In the genomic region with DNA sequence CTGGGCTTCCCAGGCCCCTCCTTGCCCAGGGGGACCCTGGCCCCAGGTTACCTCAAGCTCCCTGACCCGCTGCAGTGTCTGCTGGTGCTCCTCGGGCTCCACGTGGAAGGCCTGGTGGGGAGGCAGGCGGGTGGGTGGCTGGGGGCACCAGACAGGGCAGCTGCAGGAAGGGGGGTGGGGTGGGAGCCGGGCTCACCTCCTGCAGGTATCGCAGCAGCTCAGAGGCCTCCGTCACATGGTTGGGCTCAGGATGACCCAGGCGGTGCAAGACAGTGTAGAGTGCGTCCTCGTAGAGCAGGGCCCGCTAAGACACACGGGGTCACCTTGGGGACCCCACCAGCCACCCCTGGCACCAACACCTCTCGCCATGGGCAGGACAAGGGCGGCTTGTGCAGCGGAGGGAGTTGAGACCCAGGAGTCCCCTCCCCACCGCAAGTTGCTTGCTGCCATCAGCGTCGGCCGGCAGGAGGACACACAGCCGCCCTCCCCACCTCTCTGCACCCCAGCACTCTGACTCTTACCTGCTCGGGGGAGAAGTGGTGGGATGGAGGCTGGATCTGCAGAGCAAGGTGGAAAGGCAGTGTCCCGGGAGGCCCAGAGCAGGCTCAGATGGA, we compare ENCODE assay signal across 1 cellular context.
TF ChIP-seq lines count a peak whose summit lies in the region.

No MANE protein-coding gene starts in this region.

TF ChIP-seq in HepG2, 621 proteins besides CTCF, POLR2A, EP300 and RAD21:
- TF ChIP-seq, protein P1, sequence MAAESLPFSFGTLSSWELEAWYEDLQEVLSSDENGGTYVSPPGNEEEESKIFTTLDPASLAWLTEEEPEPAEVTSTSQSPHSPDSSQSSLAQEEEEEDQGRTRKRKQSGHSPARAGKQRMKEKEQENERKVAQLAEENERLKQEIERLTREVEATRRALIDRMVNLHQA (CRISPR knock-in tag; IDR thresholded peaks at IDR 0.05) = no peak
- TF ChIP-seq ZIK1 (CRISPR knock-in tag; IDR thresholded peaks at IDR 0.05; ENCODE audit: borderline replicate concordance, low read depth) = no peak
- TF ChIP-seq, protein P2, sequence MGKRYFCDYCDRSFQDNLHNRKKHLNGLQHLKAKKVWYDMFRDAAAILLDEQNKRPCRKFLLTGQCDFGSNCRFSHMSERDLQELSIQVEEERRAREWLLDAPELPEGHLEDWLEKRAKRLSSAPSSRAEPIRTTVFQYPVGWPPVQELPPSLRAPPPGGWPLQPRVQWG (CRISPR knock-in tag; IDR thresholded peaks at IDR 0.05; ENCODE audit: borderline replicate concordance, low read depth) = no peak
- TF ChIP-seq ZNF234 (CRISPR knock-in tag; conservative IDR thresholded peaks at IDR 0.05) = no peak
- TF ChIP-seq, protein P3, sequence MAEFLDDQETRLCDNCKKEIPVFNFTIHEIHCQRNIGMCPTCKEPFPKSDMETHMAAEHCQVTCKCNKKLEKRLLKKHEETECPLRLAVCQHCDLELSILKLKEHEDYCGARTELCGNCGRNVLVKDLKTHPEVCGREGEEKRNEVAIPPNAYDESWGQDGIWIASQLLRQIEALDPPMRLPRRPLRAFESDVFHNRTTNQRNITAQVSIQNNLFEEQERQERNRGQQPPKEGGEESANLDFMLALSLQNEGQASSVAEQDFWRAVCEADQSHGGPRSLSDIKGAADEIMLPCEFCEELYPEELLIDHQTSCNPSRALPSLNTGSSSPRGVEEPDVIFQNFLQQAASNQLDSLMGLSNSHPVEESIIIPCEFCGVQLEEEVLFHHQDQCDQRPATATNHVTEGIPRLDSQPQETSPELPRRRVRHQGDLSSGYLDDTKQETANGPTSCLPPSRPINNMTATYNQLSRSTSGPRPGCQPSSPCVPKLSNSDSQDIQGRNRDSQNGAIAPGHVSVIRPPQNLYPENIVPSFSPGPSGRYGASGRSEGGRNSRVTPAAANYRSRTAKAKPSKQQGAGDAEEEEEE (CRISPR knock-in tag; IDR thresholded peaks at IDR 0.05; ENCODE audit: borderline replicate concordance) = peak; percentile 37; the same call in 1 of the 2 replicates
- TF ChIP-seq, protein P4, sequence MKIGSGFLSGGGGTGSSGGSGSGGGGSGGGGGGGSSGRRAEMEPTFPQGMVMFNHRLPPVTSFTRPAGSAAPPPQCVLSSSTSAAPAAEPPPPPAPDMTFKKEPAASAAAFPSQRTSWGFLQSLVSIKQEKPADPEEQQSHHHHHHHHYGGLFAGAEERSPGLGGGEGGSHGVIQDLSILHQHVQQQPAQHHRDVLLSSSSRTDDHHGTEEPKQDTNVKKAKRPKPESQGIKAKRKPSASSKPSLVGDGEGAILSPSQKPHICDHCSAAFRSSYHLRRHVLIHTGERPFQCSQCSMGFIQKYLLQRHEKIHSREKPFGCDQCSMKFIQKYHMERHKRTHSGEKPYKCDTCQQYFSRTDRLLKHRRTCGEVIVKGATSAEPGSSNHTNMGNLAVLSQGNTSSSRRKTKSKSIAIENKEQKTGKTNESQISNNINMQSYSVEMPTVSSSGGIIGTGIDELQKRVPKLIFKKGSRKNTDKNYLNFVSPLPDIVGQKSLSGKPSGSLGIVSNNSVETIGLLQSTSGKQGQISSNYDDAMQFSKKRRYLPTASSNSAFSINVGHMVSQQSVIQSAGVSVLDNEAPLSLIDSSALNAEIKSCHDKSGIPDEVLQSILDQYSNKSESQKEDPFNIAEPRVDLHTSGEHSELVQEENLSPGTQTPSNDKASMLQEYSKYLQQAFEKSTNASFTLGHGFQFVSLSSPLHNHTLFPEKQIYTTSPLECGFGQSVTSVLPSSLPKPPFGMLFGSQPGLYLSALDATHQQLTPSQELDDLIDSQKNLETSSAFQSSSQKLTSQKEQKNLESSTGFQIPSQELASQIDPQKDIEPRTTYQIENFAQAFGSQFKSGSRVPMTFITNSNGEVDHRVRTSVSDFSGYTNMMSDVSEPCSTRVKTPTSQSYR (CRISPR knock-in tag; IDR thresholded peaks at IDR 0.05; ENCODE audit: borderline replicate concordance) = no peak
- TF ChIP-seq EED (CRISPR knock-in tag; IDR thresholded peaks at IDR 0.05) = peak; percentile 86; the same call in 1 of the 2 replicates
- TF ChIP-seq ZNF772 (CRISPR knock-in tag; IDR thresholded peaks at IDR 0.05) = 0 out of 2 replicates have a peak, but pooled peaks have one; percentile 41
- no peak for TF ChIP-seq NONO (IDR thresholded peaks at IDR 0.05)
- TF ChIP-seq NONO (CRISPR knock-in tag; conservative IDR thresholded peaks at IDR 0.05) = peak; percentile 8; the same call in 1 of the 2 replicates
- no peak for TF ChIP-seq IRX3 (CRISPR knock-in tag; IDR thresholded peaks at IDR 0.05; ENCODE audit: borderline replicate concordance, low read depth)
- no peak for TF ChIP-seq SMARCC2 (IDR thresholded peaks at IDR 0.05)
- TF ChIP-seq CAMTA2 (CRISPR knock-in tag; IDR thresholded peaks at IDR 0.05; ENCODE audit: borderline replicate concordance) = peak; percentile 24; the same call in 1 of the 2 replicates
- no peak for TF ChIP-seq EHMT2 (IDR thresholded peaks at IDR 0.05; ENCODE audit: borderline replicate concordance, low read depth, low read length)
- TF ChIP-seq ZNF12 (CRISPR knock-in tag; IDR thresholded peaks at IDR 0.05) = no peak
- no peak for TF ChIP-seq NFATC3 (CRISPR knock-in tag; IDR thresholded peaks at IDR 0.05)
- TF ChIP-seq SIN3A (IDR thresholded peaks at IDR 0.05; ENCODE audit: borderline replicate concordance, low read depth, low read length) = no peak
- no peak for TF ChIP-seq YEATS4 (CRISPR knock-in tag; IDR thresholded peaks at IDR 0.05; ENCODE audit: borderline replicate concordance)
- TF ChIP-seq NAIF1 (CRISPR knock-in tag; IDR thresholded peaks at IDR 0.05; ENCODE audit: borderline replicate concordance) = no peak
- 0 out of 2 replicates have a peak, but pooled peaks have one; percentile 19 for TF ChIP-seq ZNF333 (CRISPR knock-in tag; IDR thresholded peaks at IDR 0.05; ENCODE audit: borderline replicate concordance)
- TF ChIP-seq ZC3H13 (CRISPR knock-in tag; IDR thresholded peaks at IDR 0.05) = 0 out of 2 replicates have a peak, but pooled peaks have one; percentile 8
- no peak for TF ChIP-seq ISL2 (CRISPR knock-in tag; IDR thresholded peaks at IDR 0.05)
- no peak for TF ChIP-seq NR2F1 (CRISPR knock-in tag; IDR thresholded peaks at IDR 0.05)
- TF ChIP-seq ZNF768 (CRISPR knock-in tag; IDR thresholded peaks at IDR 0.05) = 0 out of 2 replicates have a peak, but pooled peaks have one; percentile 10
- TF ChIP-seq ZNF629 (CRISPR knock-in tag; conservative IDR thresholded peaks at IDR 0.05) = no peak
- 0 out of 2 replicates have a peak, but pooled peaks have one; percentile 5 for TF ChIP-seq ZFP41 (CRISPR knock-in tag; IDR thresholded peaks at IDR 0.05; ENCODE audit: borderline replicate concordance)
- no peak for TF ChIP-seq XBP1 (CRISPR knock-in tag; IDR thresholded peaks at IDR 0.05)
- TF ChIP-seq, protein P5, sequence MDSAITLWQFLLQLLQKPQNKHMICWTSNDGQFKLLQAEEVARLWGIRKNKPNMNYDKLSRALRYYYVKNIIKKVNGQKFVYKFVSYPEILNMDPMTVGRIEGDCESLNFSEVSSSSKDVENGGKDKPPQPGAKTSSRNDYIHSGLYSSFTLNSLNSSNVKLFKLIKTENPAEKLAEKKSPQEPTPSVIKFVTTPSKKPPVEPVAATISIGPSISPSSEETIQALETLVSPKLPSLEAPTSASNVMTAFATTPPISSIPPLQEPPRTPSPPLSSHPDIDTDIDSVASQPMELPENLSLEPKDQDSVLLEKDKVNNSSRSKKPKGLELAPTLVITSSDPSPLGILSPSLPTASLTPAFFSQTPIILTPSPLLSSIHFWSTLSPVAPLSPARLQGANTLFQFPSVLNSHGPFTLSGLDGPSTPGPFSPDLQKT (CRISPR knock-in tag; IDR thresholded peaks at IDR 0.05; ENCODE audit: borderline replicate concordance) = no peak
- TF ChIP-seq ZNF747 (CRISPR knock-in tag; IDR thresholded peaks at IDR 0.05; ENCODE audit: borderline replicate concordance) = 0 out of 2 replicates have a peak, but pooled peaks have one; percentile 55
- no peak for TF ChIP-seq SOX13 (IDR thresholded peaks at IDR 0.05)
- 0 out of 4 replicates have a peak, but pooled peaks of 1 of the 2 experiments have one; percentile 3 for TF ChIP-seq SOX13 (CRISPR knock-in tag; conservative IDR thresholded peaks at IDR 0.05 in 1 of 2, IDR thresholded peaks at IDR 0.05 in 1 of 2)
- no peak for TF ChIP-seq ZFYVE20 (CRISPR knock-in tag; IDR thresholded peaks at IDR 0.05; ENCODE audit: borderline replicate concordance, low read depth)
- TF ChIP-seq SRSF1 (optimal IDR thresholded peaks at IDR 0.05; ENCODE audit: low read depth, low read length) = peak; percentile 20
- TF ChIP-seq SMYD3 (CRISPR knock-in tag; IDR thresholded peaks at IDR 0.05) = no peak
TF ChIP-seq in HepG2: peak in this region for 12.
